In genomic region chr3:185350841-185351240, GRCh38 we compare ENCODE assay signal across 25 cellular contexts.
"Had no signal": no experiment of that assay in that cellular context is flagged by ENCODE, and none has a peak within 500 bp of the region (broad histone marks: within the 10 kb centered on the region; RNA-seq: fewer than 3 reads in every experiment).

No MANE protein-coding gene starts in this region.

- H2AFZ ChIP-seq: hepatocyte had no signal

- H3K27ac ChIP-seq: hepatocyte, left ventricle myocardium inferior, pancreas, psoas muscle, right lobe of liver, tibial nerve, upper lobe of left lung, vagina had no signal

- DNase-seq: islet precursor cell; left ventricle myocardium inferior; midbrain; naive thymus-derived CD8-positive, alpha-beta T cell; nucleus accumbens; pancreas; posterior cingulate gyrus; psoas muscle; right lobe of liver; stimulated activated CD4-positive, alpha-beta T cell treated with anti-CD3 and anti-CD28 coated beads, Interleukin-1b, Interleukin-23, amount 100 ng/mL, for 48 hours; stimulated activated CD4-positive, alpha-beta T cell treated with anti-CD3 and anti-CD28 coated beads, Interleukin-2, amount 100 ng/mL, for 48 hours; stimulated activated CD4-positive, alpha-beta T cell treated with anti-CD3 and anti-CD28 coated beads, Interleukin-4, amount 100 ng/mL, for 4 hours; stimulated activated CD8-positive, alpha-beta memory T cell treated with anti-CD3 and anti-CD28 coated beads, Interleukin-4, amount 100 ng/mL, for 48 hours; stimulated activated naive CD4-positive, alpha-beta T cell treated with Interleukin-2 at 50 U/mL for 16 hours; stimulated activated naive CD8-positive, alpha-beta T cell treated with anti-CD3 and anti-CD28 coated beads, Interleukin-15, amount 100 ng/mL, for 72 hours; substantia nigra had no signal

- H3K4me1 ChIP-seq: left ventricle myocardium inferior, psoas muscle, right lobe of liver, tibial nerve, vagina had no signal

- H3K9me3 ChIP-seq: left ventricle myocardium inferior, pancreas, psoas muscle, right lobe of liver, tibial nerve, upper lobe of left lung, vagina had no signal

- H3K4me1 Mint-ChIP-seq: naive thymus-derived CD8-positive, alpha-beta T cell; nephron; neural crest cell; stimulated activated memory B cell treated with anti-CD40 and anti-IgM and Interleukin-4, amounts not matched to agents 10 μg/mL and 1 μg/mL and 100 μg/mL, for 72 hours; stimulated activated naive CD8-positive, alpha-beta T cell treated with anti-CD3 and anti-CD28 coated beads, Interleukin-15, amount 100 ng/mL, for 72 hours had no signal

- H3K27ac Mint-ChIP-seq: stimulated activated memory B cell treated with anti-CD40 and anti-IgM and Interleukin-4, amounts not matched to agents 10 μg/mL and 1 μg/mL and 100 μg/mL, for 72 hours; stimulated activated naive CD8-positive, alpha-beta T cell treated with anti-CD3 and anti-CD28 coated beads, Interleukin-15, amount 100 ng/mL, for 72 hours had no signal

- ATAC-seq: naive thymus-derived CD8-positive, alpha-beta T cell; pancreas; psoas muscle; right lobe of liver; stimulated activated memory B cell treated with anti-CD40 and anti-IgM and Interleukin-4, amounts not matched to agents 10 μg/mL and 1 μg/mL and 100 μg/mL, for 72 hours; stimulated activated naive CD8-positive, alpha-beta T cell treated with anti-CD3 and anti-CD28 coated beads, Interleukin-15, amount 100 ng/mL, for 72 hours had no signal

- H3K36me3 ChIP-seq: left ventricle myocardium inferior, pancreas, right lobe of liver, tibial nerve, upper lobe of left lung, vagina had no signal

- FAIRE-seq: pancreas had no signal

- H3K9me3 Mint-ChIP-seq: nephron had no signal

- H3K4me2 ChIP-seq: hepatocyte, smooth muscle cell had no signal

- H3K27me3 ChIP-seq: hepatocyte, pancreas, right lobe of liver, tibial nerve, upper lobe of left lung, vagina had no signal

- H3K4me3 Mint-ChIP-seq: naive thymus-derived CD8-positive, alpha-beta T cell; nephron; neural crest cell; stimulated activated memory B cell treated with anti-CD40 and anti-IgM and Interleukin-4, amounts not matched to agents 10 μg/mL and 1 μg/mL and 100 μg/mL, for 72 hours; stimulated activated naive CD8-positive, alpha-beta T cell treated with anti-CD3 and anti-CD28 coated beads, Interleukin-15, amount 100 ng/mL, for 72 hours had no signal

- H3K36me3 Mint-ChIP-seq: stimulated activated memory B cell treated with anti-CD40 and anti-IgM and Interleukin-4, amounts not matched to agents 10 μg/mL and 1 μg/mL and 100 μg/mL, for 72 hours had no signal

- H3K4me3 ChIP-seq: hepatocyte, left ventricle myocardium inferior, lung, pancreas, psoas muscle, right lobe of liver, smooth muscle cell, tibial nerve, upper lobe of left lung, vagina had no signal
